22 cellular contexts compared by ENCODE assay signal in genomic region chr16:48905632-48906031, GRCh38.
DNase-seq lines count a peak whose midpoint lies in the region; ATAC-seq, FAIRE-seq and TF ChIP-seq lines count a peak whose summit lies in the region.
"Had no signal": no experiment of that assay in that cellular context is flagged by ENCODE, and none has a peak within 500 bp of the region (broad histone marks: within the 10 kb centered on the region; RNA-seq: fewer than 3 reads in every experiment).

No MANE protein-coding gene starts in this region.

- no peak overlapping the region for H2AFZ ChIP-seq in HepG2 (ENCODE audit: low read length)
- no peak overlapping the region for H2AFZ ChIP-seq in K562 (ENCODE audit: low read depth, low read length)
- H2AFZ ChIP-seq in hepatocyte: no peak overlapping the region

- H3K9me1 ChIP-seq in K562 (ENCODE audit: control insufficient read depth, insufficient read depth, low read length): no peaks in the 10 kb centered on the region

- CTCF ChIA-PET in HepG2 (lab: Yijun Ruan, JAX; ENCODE audit: low intra/inter-chr PET ratio, low total read pairs) (no interaction called here), K562 (lab: Yijun Ruan, JAX; ENCODE audit: low intra/inter-chr PET ratio) (no interaction called here)

- H3K4me3 Mint-ChIP-seq in T-helper 17 cell: no peak overlapping the region
- H3K4me3 Mint-ChIP-seq: B cell; CD4-positive, CD25-positive, alpha-beta regulatory T cell; CD8-positive, alpha-beta T cell; HFFc6 had no signal

- no peak overlapping the region for H3K9ac ChIP-seq in HepG2 (ENCODE audit: insufficient read depth, low read depth, low read length)
- no peak overlapping the region for H3K9ac ChIP-seq in K562 (ENCODE audit: insufficient read depth in 1 of 2, low read depth in 2 of 2, low read length in 2 of 2)
- H3K9ac ChIP-seq: BLaER1 had no signal

- no peak for DNase-seq in HepG2 (ENCODE audit: low spot score)
- DNase-seq in right lobe of liver: no peak
- no peak for DNase-seq in K562 (ENCODE audit: extremely low read depth in 1 of 4, low spot score in 3 of 4)
- no peak for DNase-seq in hepatocyte (ENCODE audit: low spot score)
- DNase-seq in T-helper 17 cell: no peak
- DNase-seq in GM13976 (ENCODE audit: low spot score): no peak
- no peak for DNase-seq in esophagus muscularis mucosa (ENCODE audit: extremely low spot score)
- DNase-seq: Caco-2; CD4-positive, CD25-positive, alpha-beta regulatory T cell; CD8-positive, alpha-beta T cell; DMS153; DND-41; GOT3; HFFc6 had no signal

- TF ChIP-seq CTCF in HepG2 (CRISPR knock-in tag; IDR thresholded peaks at IDR 0.05): no peak
- TF ChIP-seq CTCF in right lobe of liver (IDR thresholded peaks at IDR 0.05): no peak
- TF ChIP-seq CTCF in K562 (IDR thresholded peaks at IDR 0.05 in 2 of 3, conservative IDR thresholded peaks at IDR 0.05 in 1 of 3; ENCODE audit: insufficient read depth in 2 of 3, low read depth in 1 of 3, low read length in 3 of 3): no peak
- TF ChIP-seq CTCF in hepatocyte (IDR thresholded peaks at IDR 0.05; ENCODE audit: poor library complexity): no peak
- no peak for TF ChIP-seq CTCF in GM13976 (IDR thresholded peaks at IDR 0.05; ENCODE audit: borderline replicate concordance, control extremely low read depth, extremely low read depth, insufficient read depth, missing control alignments)
- TF ChIP-seq CTCF in esophagus muscularis mucosa (IDR thresholded peaks at IDR 0.05): no peak

- intact Hi-C loops in HepG2 (cut with micrococcal nuclease; ENCODE audit: unreplicated experiment): no loop called here
- intact Hi-C loops in right lobe of liver (cut with DNase I): no loop called here
- intact Hi-C loops in K562 (cut with micrococcal nuclease): no loop called here
- intact Hi-C loops in esophagus muscularis mucosa (cut with DNase I): no loop called here

- FAIRE-seq in HepG2 (lab: Jason Lieb, UNC): no peak
- FAIRE-seq in K562 (lab: Jason Lieb, UNC): no peak
- FAIRE-seq: G401.6, GM12892, GM19239, H54 had no signal

- H3K36me3 ChIP-seq in HepG2 (replicated peaks in 1 of 2; ENCODE audit: control insufficient read depth in 1 of 2, insufficient read depth in 2 of 2, low read length in 2 of 2) (no peaks in the 10 kb centered on the region), right lobe of liver (no peaks in the 10 kb centered on the region), K562 (ENCODE audit: control insufficient read depth, insufficient read depth, low read length) (no peaks in the 10 kb centered on the region), hepatocyte (replicated peaks; ENCODE audit: insufficient read depth, low read depth) (no peaks in the 10 kb centered on the region), esophagus muscularis mucosa (no peaks in the 10 kb centered on the region)
- H3K36me3 ChIP-seq: BLaER1, HAP-1 had no signal

- H3K4me3 ChIP-seq in HepG2 (replicated peaks in 1 of 3; ENCODE audit: insufficient read depth in 1 of 3, low read depth in 2 of 3, low read length in 3 of 3): no peak overlapping the region
- no peak overlapping the region for H3K4me3 ChIP-seq in right lobe of liver
- no peak overlapping the region for H3K4me3 ChIP-seq in K562
- H3K4me3 ChIP-seq in hepatocyte: no peak overlapping the region
- H3K4me3 ChIP-seq in esophagus muscularis mucosa: no peak overlapping the region
- H3K4me3 ChIP-seq: BLaER1, HAP-1 had no signal

- no peaks in the 10 kb centered on the region for H3K36me3 Mint-ChIP-seq in T-helper 17 cell (ENCODE audit: low read depth)
- H3K36me3 Mint-ChIP-seq: CD4-positive, CD25-positive, alpha-beta regulatory T cell; CD8-positive, alpha-beta T cell had no signal

- BruUV-seq in HepG2 (replicated peaks; lab: Mats Ljungman, UMichigan) (no TSS peak), K562 (replicated peaks; lab: Mats Ljungman, UMichigan) (no TSS peak)

- H3K4me1 ChIP-seq in HepG2 (ENCODE audit: insufficient read depth, low read length) (no peaks in the 10 kb centered on the region), right lobe of liver (no peaks in the 10 kb centered on the region), K562 (replicated peaks in 1 of 2; ENCODE audit: control insufficient read depth in 2 of 2, insufficient read depth in 2 of 2, low read length in 2 of 2) (no peaks in the 10 kb centered on the region), hepatocyte (ENCODE audit: insufficient read depth) (no peaks in the 10 kb centered on the region), esophagus muscularis mucosa (no peaks in the 10 kb centered on the region)
- H3K4me1 ChIP-seq: BLaER1, HAP-1 had no signal

- peaks cover 0 to 34% of the 10 kb centered on the region in 2 experiments; a peak in 3 of 5 replicates for H3K27me3 ChIP-seq in HepG2 (ENCODE audit: control insufficient read depth in 1 of 2, insufficient read depth in 2 of 2, low read length in 2 of 2)
- no peaks in the 10 kb centered on the region for H3K27me3 ChIP-seq in right lobe of liver
- peaks cover 0 to 14% of the 10 kb centered on the region in 2 experiments; a peak in 2 of 5 replicates for H3K27me3 ChIP-seq in K562 (ENCODE audit: control insufficient read depth in 2 of 2, insufficient read depth in 2 of 2, low read length in 2 of 2)
- peaks cover 4% of the 10 kb centered on the region for H3K27me3 ChIP-seq in hepatocyte
- H3K27me3 ChIP-seq in esophagus muscularis mucosa: peaks cover 0 to 28% (median 0%) of the 10 kb centered on the region in 4 donors
- H3K27me3 ChIP-seq: BLaER1 had no signal

- no peak for TF ChIP-seq EP300 in HepG2 (IDR thresholded peaks at IDR 0.05; ENCODE audit: low read depth in 2 of 2, low read length in 2 of 2)
- TF ChIP-seq EP300 in HepG2 (CRISPR knock-in tag; IDR thresholded peaks at IDR 0.05; ENCODE audit: borderline replicate concordance): no peak
- no peak for TF ChIP-seq EP300 in K562 (IDR thresholded peaks at IDR 0.05; ENCODE audit: low read length)
- TF ChIP-seq EP300 in esophagus muscularis mucosa (IDR thresholded peaks at IDR 0.05): no peak

- H3K9me3 ChIP-seq in HepG2 (ENCODE audit: low read length) (no peaks in the 10 kb centered on the region), right lobe of liver (no peaks in the 10 kb centered on the region), K562 (replicated peaks; ENCODE audit: control insufficient read depth, insufficient read depth, low read depth, low read length) (no peaks in the 10 kb centered on the region), hepatocyte (ENCODE audit: low read depth) (no peaks in the 10 kb centered on the region), T-helper 17 cell (ENCODE audit: control insufficient read depth, low read length, poor library complexity, severe bottlenecking) (peaks cover 3% of the 10 kb centered on the region), esophagus muscularis mucosa (no peaks in the 10 kb centered on the region)
- H3K9me3 ChIP-seq: BLaER1, Caco-2, HAP-1 had no signal

- H3K79me2 ChIP-seq in HepG2 (ENCODE audit: insufficient read depth, low read length) (no peaks in the 10 kb centered on the region), K562 (ENCODE audit: control insufficient read depth, insufficient read depth, low read length) (no peaks in the 10 kb centered on the region), hepatocyte (no peaks in the 10 kb centered on the region)

- 44% methylated on average over 9 of the region's 9 CpGs for WGBS in HepG2 (ENCODE audit: low lambda C conversion rate)
- WGBS in right lobe of liver (ENCODE audit: insufficient coverage, low coverage, low lambda C conversion rate, missing lambda C conversion rate): 55% methylated on average over 9 of the region's 9 CpGs
- 2% methylated on average over 9 of the region's 9 CpGs for WGBS in K562 (ENCODE audit: insufficient coverage, low coverage, missing lambda C conversion rate)
- WGBS in hepatocyte (ENCODE audit: low lambda C conversion rate, missing lambda C conversion rate): 77% methylated on average over 9 of the region's 9 CpGs
- WGBS in esophagus muscularis mucosa: 65% methylated on average over 9 of the region's 9 CpGs

- TF ChIP-seq POLR2A in HepG2 (IDR thresholded peaks at IDR 0.05; ENCODE audit: insufficient read depth in 1 of 2, low read depth in 2 of 2, low read length in 2 of 2): no peak
- TF ChIP-seq POLR2A in right lobe of liver (IDR thresholded peaks at IDR 0.05): no peak
- no peak for TF ChIP-seq POLR2A in K562 (conservative IDR thresholded peaks at IDR 0.05)
- no peak for TF ChIP-seq POLR2A in esophagus muscularis mucosa (IDR thresholded peaks at IDR 0.05; ENCODE audit: low read depth)

- peaks cover 7% of the 10 kb centered on the region for H3K27me3 Mint-ChIP-seq in T-helper 17 cell
- H3K27me3 Mint-ChIP-seq: B cell; CD4-positive, CD25-positive, alpha-beta regulatory T cell had no signal

- no peaks in the 10 kb centered on the region for H4K20me1 ChIP-seq in HepG2 (ENCODE audit: insufficient read depth, low read length)
- no peaks in the 10 kb centered on the region for H4K20me1 ChIP-seq in K562 (replicated peaks; ENCODE audit: control insufficient read depth, insufficient read depth, low read length)
- H4K20me1 ChIP-seq in hepatocyte (ENCODE audit: insufficient read depth, poor library complexity, severe bottlenecking): no peaks in the 10 kb centered on the region
- H4K20me1 ChIP-seq: BLaER1 had no signal

- H3K4me2 ChIP-seq in HepG2 (ENCODE audit: low read depth, low read length) (no peak overlapping the region), K562 (ENCODE audit: insufficient read depth, low read length) (no peak overlapping the region), hepatocyte (peak overlapping the region; percentile 2)
- H3K4me2 ChIP-seq: BLaER1 had no signal

- no peaks in the 10 kb centered on the region for H3K9me2 ChIP-seq in hepatocyte (replicated peaks; ENCODE audit: insufficient read depth)

- H3K4me1 Mint-ChIP-seq in T-helper 17 cell: no peaks in the 10 kb centered on the region
- H3K4me1 Mint-ChIP-seq: B cell; CD4-positive, CD25-positive, alpha-beta regulatory T cell had no signal

- no peak for ATAC-seq in HepG2
- ATAC-seq in right lobe of liver: no peak
- no peak for ATAC-seq in K562
- ATAC-seq in T-helper 17 cell: no peak
- ATAC-seq: CD8-positive, alpha-beta T cell had no signal

- H3K27ac ChIP-seq in HepG2 (ENCODE audit: extremely low read length, insufficient read depth, low read length) (no peak overlapping the region), right lobe of liver (no peak overlapping the region), K562 (ENCODE audit: extremely low read depth, low read depth, low read length) (no peak overlapping the region), hepatocyte (peak overlapping the region; percentile 34), esophagus muscularis mucosa (replicated peaks in 1 of 4) (no peak overlapping the region)
- H3K27ac ChIP-seq: BLaER1, C4-2B had no signal

- in situ Hi-C loops in HepG2 (cut with HindIII; ENCODE audit: extremely low pct_ligation_motif_present, low pct_unique_long_range_greater_than_20kb): no loop called here
- in situ Hi-C loops in K562 (cut with MboI): no loop called here
- in situ Hi-C loops in GM13976 (cut with MboI; ENCODE audit: low sequenced_read_pairs, unreplicated experiment): no loop called here

- H3K27ac Mint-ChIP-seq in T-helper 17 cell: no peak overlapping the region
- H3K27ac Mint-ChIP-seq: B cell; CD4-positive, CD25-positive, alpha-beta regulatory T cell; CD8-positive, alpha-beta T cell; HFFc6 had no signal

- no peak for TF ChIP-seq RAD21 in HepG2 (CRISPR knock-in tag; IDR thresholded peaks at IDR 0.05)
- TF ChIP-seq RAD21 in K562 (CRISPR knock-in tag; conservative IDR thresholded peaks at IDR 0.05 in 1 of 2, IDR thresholded peaks at IDR 0.05 in 1 of 2): no peak

- POLR2A ChIA-PET in HepG2 (lab: Yijun Ruan, JAX) (no interaction called here), K562 (lab: Yijun Ruan, JAX) (no interaction called here)

TF ChIP-seq in K562, 482 proteins besides CTCF, POLR2A, EP300 and RAD21 (continues in another document):
- peak; percentile 23; the same call in 1 of the 2 replicates for TF ChIP-seq ZNF316 (IDR thresholded peaks at IDR 0.05)

Comparison
In these comparisons a context has a peak if more than half of its experiments do, and no peak if none do; other contexts are left out.
1. Of the 241 proteins assayed by ChIP-seq in both HepG2 and K562: peak only in HepG2: MAFK; only in K562: none; in both: MAFF; in neither: 239.